Comparison of ENCODE assay signal across 8 cellular contexts in the genomic region with DNA sequence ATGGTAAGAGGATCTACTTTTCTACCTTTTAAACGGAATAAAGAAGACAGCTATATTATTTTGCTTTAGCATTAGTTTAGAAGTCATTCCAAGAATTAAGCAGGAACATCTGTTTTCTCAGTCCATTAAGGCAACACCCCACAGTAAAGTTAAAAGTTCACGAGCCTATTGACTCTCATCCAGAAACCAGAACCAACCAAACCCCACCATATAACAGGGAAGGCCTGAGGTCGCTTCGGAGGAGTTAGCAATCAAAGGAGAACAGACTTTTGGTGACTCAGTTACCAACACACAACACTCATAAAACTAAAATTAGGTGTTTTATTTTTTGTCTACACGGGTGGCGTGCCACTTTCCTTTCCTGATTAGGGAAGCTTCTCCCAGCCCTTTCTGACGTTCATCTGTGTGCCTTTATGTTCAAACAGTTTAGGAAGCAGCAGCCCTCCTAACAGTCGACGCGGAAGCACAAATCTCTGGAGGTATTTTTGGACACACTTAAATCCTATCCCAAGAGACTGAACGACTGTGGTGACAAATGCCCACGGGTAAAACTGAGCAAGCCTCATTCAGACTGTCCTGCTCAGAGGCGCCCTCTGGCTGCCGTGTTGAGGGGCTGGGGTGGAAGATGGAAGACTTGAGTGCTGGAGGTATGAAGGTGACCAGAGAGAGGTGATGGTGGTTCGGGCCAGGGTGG. TPM values are rescaled to one million over a fixed set of nuclear protein-coding genes. Genes with fewer than 3 reads are reported as not detected.
A peak's percentile ranks its signal among the peaks of the same experiment; 100 is the strongest.
DNase-seq lines count a peak whose midpoint lies in the region; ATAC-seq, FAIRE-seq and TF ChIP-seq lines count a peak whose summit lies in the region.

No MANE protein-coding gene starts in this region.

- TF ChIP-seq POLR2A in A549 (IDR thresholded peaks at IDR 0.05; ENCODE audit: low read length): no peak
- TF ChIP-seq POLR2A in erythroblast (IDR thresholded peaks at IDR 0.05; ENCODE audit: low read length): no peak
- no peak for TF ChIP-seq POLR2A in stomach (IDR thresholded peaks at IDR 0.05)

- WGBS in A549 (ENCODE audit: missing lambda C conversion rate): 34% methylated on average over 15 of the region's 15 CpGs
- 35 to 49% (median 42%) methylated on average over 15 of the region's 15 CpGs for WGBS in stomach, 5 donors

- H3K4me3 Mint-ChIP-seq in natural killer cell: no peak overlapping the region

- H3K9me3 ChIP-seq in A549 (no peaks in the 10 kb centered on the region), stomach (no peaks in the 10 kb centered on the region)

- H3K4me1 Mint-ChIP-seq in natural killer cell: no peaks in the 10 kb centered on the region

- H3K27ac ChIP-seq in A549 (no peak overlapping the region), stomach (no peak overlapping the region)

- FAIRE-seq in A549 (lab: Jason Lieb, UNC): no peak
- peak; percentile 69 for FAIRE-seq in GM19239 (lab: Jason Lieb, UNC)

- H3K27me3 ChIP-seq in stomach: peaks cover 0 to 27% (median 0%) of the 10 kb centered on the region in 3 donors

- POLR2A ChIA-PET in A549 (lab: Yijun Ruan, JAX): no interaction called here

- H3K4me3 ChIP-seq in A549 (no peak overlapping the region), stomach (no peak overlapping the region)

- H3K4me1 ChIP-seq in A549: peaks cover 8% of the 10 kb centered on the region; the same call in 1 of the 3 replicates
- H3K4me1 ChIP-seq in stomach: peaks cover 0 to 22% (median 9%) of the 10 kb centered on the region in 4 donors

- peak; percentile 72 to 86; a peak in 4 of 6 replicates for ATAC-seq in A549
- ATAC-seq in natural killer cell: peak; percentile 68 to 85 (median 81)

- no peaks in the 10 kb centered on the region for H3K9me3 Mint-ChIP-seq in natural killer cell

- peak; percentile 54; the same call in 2 of the 3 replicates for TF ChIP-seq CTCF in A549 (IDR thresholded peaks at IDR 0.05)
- TF ChIP-seq CTCF in natural killer cell (IDR thresholded peaks at IDR 0.05): peak; percentile 82
- peak in 5 of 7 experiments; percentile 52 to 85 (median 69) for TF ChIP-seq CTCF in stomach (IDR thresholded peaks at IDR 0.05)

- CTCF ChIA-PET in A549 (lab: Yijun Ruan, JAX): interaction anchor here (0.6 to 3.3 kb wide), 23 partner anchors 10 to 299 kb away, joined by 3 to 16 read pairs (median 4); no protein-coding TSS in a partner anchor

- H3K4me2 ChIP-seq in A549: no peak overlapping the region

- peak; percentile 40 to 45; a peak in 3 of 5 replicates for TF ChIP-seq RAD21 in A549 (conservative IDR thresholded peaks at IDR 0.05 in 1 of 2, IDR thresholded peaks at IDR 0.05 in 1 of 2)

- H3K36me3 Mint-ChIP-seq in natural killer cell: no peaks in the 10 kb centered on the region

- H3K36me3 ChIP-seq in stomach: peaks cover 0 to 7% (median 0%) of the 10 kb centered on the region in 4 donors

- intact Hi-C loops in natural killer cell (cut with micrococcal nuclease) (loop anchor here (1.0 to 2.0 kb wide), 3 partner anchors 94 to 277 kb away; no protein-coding TSS in a partner anchor), stomach (cut with DNase I; ENCODE audit: low total_unique reads) (no loop called here)

- peaks cover 2 to 8% of the 10 kb centered on the region in 2 donors for H3K27me3 Mint-ChIP-seq in natural killer cell (ENCODE audit: low read depth in 2 of 2)

- H3K27ac Mint-ChIP-seq in natural killer cell: no peak overlapping the region

- TF ChIP-seq EP300 in A549 (IDR thresholded peaks at IDR 0.05): no peak
- no peak for TF ChIP-seq EP300 in stomach (IDR thresholded peaks at IDR 0.05)

- DNase-seq in A549 (ENCODE audit: low read depth in 1 of 2, low spot score in 1 of 2) (peak; percentile 42 to 53), GM19239 (ENCODE audit: insufficient read length, low spot score) (peak; percentile 58), NOMO-1 (lab: John Stamatoyannopoulos, UW; ENCODE audit: unreplicated experiment in 2 of 2) (peak; percentile 53 to 57), activated T-cell treated with anti-CD3 and anti-CD28 coated beads for 1 hour (ENCODE audit: low read depth) (peak; percentile 69), erythroblast (lab: John Stamatoyannopoulos, UW) (peak; percentile 76 to 80), natural killer cell (peak; percentile 61), stomach (peak; percentile 81), amniotic stem cell (lab: John Stamatoyannopoulos, UW) (no peak)

TF ChIP-seq in A549, 52 proteins besides CTCF, POLR2A, EP300 and RAD21:
- TF ChIP-seq SREBF2 (IDR thresholded peaks at IDR 0.05) (no peak), CHD2 (IDR thresholded peaks at IDR 0.05; ENCODE audit: low read length, partially characterized antibody) (no peak), GATA3 (IDR thresholded peaks at IDR 0.05; ENCODE audit: borderline replicate concordance) (no peak), EHMT2 (IDR thresholded peaks at IDR 0.05; ENCODE audit: low read depth) (no peak), MYC (IDR thresholded peaks at IDR 0.05; ENCODE audit: borderline replicate concordance, low read length) (no peak), NFE2L2 (conservative IDR thresholded peaks at IDR 0.05; ENCODE audit: low read length) (no peak), SMC3 (IDR thresholded peaks at IDR 0.05) (peak; percentile 59), RARB (CRISPR knock-in tag; IDR thresholded peaks at IDR 0.05) (no peak)

RNA-seq across cellular contexts. Expression of a gene that starts 8.6 kb away (rescaled TPM):
- polyA plus RNA-seq in A549 (2011; rRNA removed): not detected in 2 replicates
- not detected in 2 replicates for polyA plus RNA-seq in A549 (2012; cell fraction: cytosol; rRNA removed)
- polyA plus RNA-seq in A549 (2012; cell fraction: nucleus; rRNA removed): not detected in 2 replicates
- polyA plus RNA-seq in A549 (2017; fragmentation: RNase III; extraction: RNeasy Plus Mini Kit Qiagen cat#74134 plus additional on column Dnase treatment): not detected in 3 replicates
- not detected in 2 replicates for polyA minus RNA-seq in A549 (2011; rRNA and poly(A)+ RNA removed)
- total RNA-seq in natural killer cell: not detected
- total RNA-seq in stomach: 1 to 10 TPM in 1 of 5 donors, under 1 TPM in 1, not detected in 3; 0.73 to 1.3 TPM
- polyA plus RNA-seq in stomach: under 1 TPM in 1 of 3 donors, not detected in 2; 0.43 TPM

RNA-seq across cellular contexts. Expression of a gene that starts 9.0 kb away (rescaled TPM):
- 0.01 TPM in 1 of 2 replicates, not detected in the other for polyA plus RNA-seq in A549 (2011; rRNA removed)
- not detected in 2 replicates for polyA plus RNA-seq in A549 (2012; cell fraction: cytosol; rRNA removed)
- not detected in 2 replicates for polyA plus RNA-seq in A549 (2012; cell fraction: nucleus; rRNA removed)
- not detected in 3 replicates for polyA plus RNA-seq in A549 (2017; fragmentation: RNase III; extraction: RNeasy Plus Mini Kit Qiagen cat#74134 plus additional on column Dnase treatment)
- 0.04 TPM in 1 of 2 replicates, not detected in the other for polyA minus RNA-seq in A549 (2011; rRNA and poly(A)+ RNA removed)
- 1 to 10 TPM; 2.5 to 3.6 (median 3.5) TPM for total RNA-seq in natural killer cell
- total RNA-seq in stomach: 1 to 10 TPM; 1.2 to 8.0 (median 3.8) TPM
- polyA plus RNA-seq in stomach: 1 to 10 TPM in 2 of 3 donors, under 1 TPM in 1; 0.31 to 1.8 (median 1.5) TPM

RNA-seq across cellular contexts. Expression of a gene that starts 55.8 kb away (rescaled TPM):
- polyA plus RNA-seq in A549 (2011; rRNA removed) (not detected in 2 replicates), A549 (2017; fragmentation: RNase III; extraction: RNeasy Plus Mini Kit Qiagen cat#74134 plus additional on column Dnase treatment) (not detected in 3 replicates), stomach (not detected)
- polyA plus RNA-seq in A549 (2012; cell fraction: cytosol; rRNA removed): not detected in 2 replicates
- not detected in 2 replicates for polyA plus RNA-seq in A549 (2012; cell fraction: nucleus; rRNA removed)
- polyA minus RNA-seq in A549 (2011; rRNA and poly(A)+ RNA removed): not detected in 2 replicates
- total RNA-seq in natural killer cell (not detected), stomach (1 to 10 TPM in 1 of 5 donors, under 1 TPM in 1, not detected in 3; 0.18 to 6.4 TPM)
